ENCODE assay signal across 12 cellular contexts in genomic region chr10:63192826-63193225, GRCh38.
"Had no signal": no experiment of that assay in that cellular context is flagged by ENCODE, and none has a peak within 500 bp of the region (broad histone marks: within the 10 kb centered on the region; RNA-seq: fewer than 3 reads in every experiment).

No MANE protein-coding gene starts in this region.

- H3K27me3 ChIP-seq: esophagus muscularis mucosa, suprapubic skin had no signal

- H3K4me3 Mint-ChIP-seq: activated naive CD4-positive, alpha-beta T cell treated with anti-CD3 and anti-CD28 coated beads, Interleukin-2, amount 50 U/mL, for 24 hours; stimulated activated naive B cell treated with anti-CD40 and anti-IgM and Interleukin-4, amounts not matched to agents 10 μg/mL and 1 μg/mL and 100 μg/mL, for 72 hours had no signal

- DNase-seq: foreskin melanocyte; head of caudate nucleus; left colon; mucosa of descending colon; natural killer cell; occipital lobe; right cardiac atrium; stimulated activated naive B cell treated with anti-CD40 and anti-IgM and Interleukin-4, amounts not matched to agents 10 μg/mL and 1 μg/mL and 100 μg/mL, for 72 hours had no signal

- H3K9me3 ChIP-seq: esophagus muscularis mucosa, mucosa of descending colon, suprapubic skin had no signal

- H3K27ac ChIP-seq: esophagus muscularis mucosa, suprapubic skin had no signal

- H3K9me3 Mint-ChIP-seq: activated naive CD4-positive, alpha-beta T cell treated with anti-CD3 and anti-CD28 coated beads, Interleukin-2, amount 50 U/mL, for 24 hours; natural killer cell; stimulated activated naive B cell treated with anti-CD40 and anti-IgM and Interleukin-4, amounts not matched to agents 10 μg/mL and 1 μg/mL and 100 μg/mL, for 72 hours had no signal

- H3K27ac Mint-ChIP-seq: activated naive CD4-positive, alpha-beta T cell treated with anti-CD3 and anti-CD28 coated beads, Interleukin-2, amount 50 U/mL, for 24 hours; progenitor cell of endocrine pancreas had no signal

- ATAC-seq: left colon; mucosa of descending colon; right cardiac atrium; stimulated activated naive B cell treated with anti-CD40 and anti-IgM and Interleukin-4, amounts not matched to agents 10 μg/mL and 1 μg/mL and 100 μg/mL, for 72 hours had no signal

- H3K4me1 ChIP-seq: suprapubic skin had no signal

- H3K4me1 Mint-ChIP-seq: activated naive CD4-positive, alpha-beta T cell treated with anti-CD3 and anti-CD28 coated beads, Interleukin-2, amount 50 U/mL, for 24 hours; natural killer cell; stimulated activated naive B cell treated with anti-CD40 and anti-IgM and Interleukin-4, amounts not matched to agents 10 μg/mL and 1 μg/mL and 100 μg/mL, for 72 hours had no signal

- H3K27me3 Mint-ChIP-seq: activated naive CD4-positive, alpha-beta T cell treated with anti-CD3 and anti-CD28 coated beads, Interleukin-2, amount 50 U/mL, for 24 hours; progenitor cell of endocrine pancreas; stimulated activated naive B cell treated with anti-CD40 and anti-IgM and Interleukin-4, amounts not matched to agents 10 μg/mL and 1 μg/mL and 100 μg/mL, for 72 hours had no signal
